Comparison of ENCODE assay signal across 8 cellular contexts in the genomic region with DNA sequence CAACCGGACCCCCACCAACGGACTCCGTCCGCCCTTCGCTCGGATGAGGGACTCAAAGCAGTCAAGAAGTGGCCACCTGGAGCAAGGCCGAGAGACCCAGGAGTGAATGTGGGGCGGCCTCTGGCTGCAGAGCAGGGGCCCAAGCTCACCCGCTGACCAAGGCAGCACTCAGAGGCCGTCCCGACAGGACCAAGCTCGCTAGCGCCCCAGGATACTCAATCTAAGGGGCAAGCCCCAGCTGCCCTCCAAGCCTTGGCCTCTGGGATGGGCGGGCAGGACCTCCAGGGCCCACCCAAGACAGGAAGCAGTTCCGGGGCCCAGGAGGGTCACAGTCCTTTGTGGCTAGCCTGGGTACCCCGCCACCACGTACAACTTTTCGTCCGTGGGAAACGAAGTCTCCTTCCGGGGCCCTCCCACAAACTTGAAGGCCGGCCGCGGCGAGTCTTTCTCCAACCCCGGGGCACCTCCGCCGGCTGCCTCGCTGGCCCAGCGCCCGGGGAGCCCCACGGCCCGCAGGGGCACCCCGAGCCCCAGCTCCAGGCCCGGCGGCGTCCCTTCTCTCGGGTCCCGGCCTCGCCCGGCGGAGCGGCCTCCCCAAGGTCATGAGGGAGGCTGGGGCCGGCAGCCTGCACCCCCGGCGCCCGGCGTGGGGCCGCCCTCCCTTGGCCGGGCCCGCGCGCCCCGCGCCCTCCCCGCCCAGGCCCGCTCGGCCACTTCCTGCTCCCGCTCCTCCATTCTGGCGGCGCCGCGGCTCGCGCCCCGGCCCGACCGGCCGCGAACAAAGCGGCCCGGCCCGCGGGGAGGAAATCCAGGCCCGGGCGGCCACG. TPM values are rescaled to one million over a fixed set of nuclear protein-coding genes. Genes with fewer than 3 reads are reported as not detected.
DNase-seq lines count a peak whose midpoint lies in the region; ATAC-seq and TF ChIP-seq lines count a peak whose summit lies in the region.

No MANE protein-coding gene starts in this region.

- H3K4me2 ChIP-seq in skeletal muscle satellite cell (ENCODE audit: low read length) = peak overlapping the region; percentile 86

- peak overlapping the region; percentile 93 for H3K4me3 Mint-ChIP-seq in activated naive CD8-positive, alpha-beta T cell treated with anti-CD3 and anti-CD28 coated beads, Interleukin-2, amount 10 ng/mL, durations not matched to agents 7 days and 5 days

- H3K27ac Mint-ChIP-seq in activated naive CD8-positive, alpha-beta T cell treated with anti-CD3 and anti-CD28 coated beads, Interleukin-2, amount 10 ng/mL, durations not matched to agents 7 days and 5 days = peak overlapping the region; percentile 77

- no peaks in the 10 kb centered on the region for H3K9me3 Mint-ChIP-seq in activated naive CD8-positive, alpha-beta T cell treated with anti-CD3 and anti-CD28 coated beads, Interleukin-2, amount 10 ng/mL, durations not matched to agents 7 days and 5 days

- H3K9ac ChIP-seq in HUES64 (ENCODE audit: low read depth, low read length) = peak overlapping the region; percentile 61
- H3K9ac ChIP-seq in iPS-15b (ENCODE audit: low read depth, low read length) = no peak overlapping the region
- H3K9ac ChIP-seq in skeletal muscle satellite cell (ENCODE audit: low read depth, low read length) = peak overlapping the region; percentile 93

- no peak overlapping the region for H3K27ac ChIP-seq in HUES64 (ENCODE audit: low read depth, low read length)

- POLR2A ChIA-PET in activated naive CD8-positive, alpha-beta T cell treated with anti-CD3 and anti-CD28 coated beads, Interleukin-2, amount 10 ng/mL, durations not matched to agents 7 days and 5 days (lab: Charles Lee) = interaction anchor here (0.7 to 1.8 kb wide), 7 partner anchors 9 to 42 kb away, joined by 3 to 9 read pairs (median 4); partner anchors contain the start of gene SIVA1

- peaks cover 7% of the 10 kb centered on the region for H3K36me3 Mint-ChIP-seq in activated naive CD8-positive, alpha-beta T cell treated with anti-CD3 and anti-CD28 coated beads, Interleukin-2, amount 10 ng/mL, durations not matched to agents 7 days and 5 days

- peak overlapping the region; percentile 75 for H3K4me3 ChIP-seq in HUES64 (ENCODE audit: low read length)
- peak overlapping the region; percentile 64 for H3K4me3 ChIP-seq in iPS-15b (ENCODE audit: low read depth, low read length)
- peak overlapping the region; percentile 84 for H3K4me3 ChIP-seq in skeletal muscle satellite cell (ENCODE audit: low read length)

- in situ Hi-C loops in ACHN (cut with HindIII; ENCODE audit: low pct_ligation_motif_present, low pct_unique_long_range_greater_than_20kb, low sequenced_read_pairs) = no loop called here

- peaks cover 23% of the 10 kb centered on the region for H3K4me1 Mint-ChIP-seq in activated naive CD8-positive, alpha-beta T cell treated with anti-CD3 and anti-CD28 coated beads, Interleukin-2, amount 10 ng/mL, durations not matched to agents 7 days and 5 days

- H3K4me1 ChIP-seq in HUES64 (ENCODE audit: insufficient read depth, low read length) (peaks cover 31% of the 10 kb centered on the region), iPS-15b (ENCODE audit: control insufficient read depth, insufficient read depth, low read length) (peaks cover 20% of the 10 kb centered on the region), skeletal muscle satellite cell (ENCODE audit: control insufficient read depth, insufficient read depth, low read length) (peaks cover 47% of the 10 kb centered on the region)

- H3K27me3 Mint-ChIP-seq in activated naive CD8-positive, alpha-beta T cell treated with anti-CD3 and anti-CD28 coated beads, Interleukin-2, amount 10 ng/mL, durations not matched to agents 7 days and 5 days = peaks cover 6% of the 10 kb centered on the region

- peak; percentile 35 for ATAC-seq in GM18505 (IDR thresholded peaks at IDR 0.05; ENCODE audit: unreplicated experiment)
- ATAC-seq in activated naive CD8-positive, alpha-beta T cell treated with anti-CD3 and anti-CD28 coated beads, Interleukin-2, amount 10 ng/mL, durations not matched to agents 7 days and 5 days (ENCODE audit: low read depth) = peak; percentile 46

- H3K27me3 ChIP-seq in HUES64 (ENCODE audit: insufficient read depth, low read length) = peaks cover 45% of the 10 kb centered on the region
- H3K27me3 ChIP-seq in iPS-15b (ENCODE audit: control insufficient read depth, insufficient read depth, low read length) = peaks cover 34% of the 10 kb centered on the region
- H3K27me3 ChIP-seq in skeletal muscle satellite cell (ENCODE audit: control insufficient read depth, insufficient read depth, low read length) = no peaks in the 10 kb centered on the region

- H3K36me3 ChIP-seq in HUES64 (ENCODE audit: insufficient read depth, low read length) (peaks cover 23% of the 10 kb centered on the region), iPS-15b (ENCODE audit: control insufficient read depth, insufficient read depth, low read length) (peaks cover 11% of the 10 kb centered on the region), skeletal muscle satellite cell (ENCODE audit: insufficient read depth, low read length) (peaks cover 22% of the 10 kb centered on the region)

- WGBS in HUES64 = 1% methylated on average over 77 of the region's 77 CpGs

- DNase-seq in ACHN (peak; percentile 36), NCI-H1105 treated with DMSO at 0.1 percent for 48 hours (lab: John Stamatoyannopoulos, UW) (no peak)
- DNase-seq in activated naive CD8-positive, alpha-beta T cell treated with anti-CD3 and anti-CD28 coated beads, Interleukin-2, amount 10 ng/mL, durations not matched to agents 7 days and 5 days = peak; percentile 73
- DNase-seq in stimulated activated CD4-positive, alpha-beta T cell treated with anti-CD3 and anti-CD28 coated beads, Interleukin-1b, Interleukin-23, amount 100 ng/mL, for 48 hours = no peak

- TF ChIP-seq POLR2A in GM18505 (IDR thresholded peaks at IDR 0.05; ENCODE audit: borderline replicate concordance, extremely low read depth, insufficient read depth, insufficient read length) = no peak

- H3K9me3 ChIP-seq in HUES64 (ENCODE audit: insufficient read depth, low read depth, low read length) (no peaks in the 10 kb centered on the region), iPS-15b (ENCODE audit: control insufficient read depth, insufficient read depth, low read length) (no peaks in the 10 kb centered on the region), skeletal muscle satellite cell (replicated peaks; ENCODE audit: low read length) (no peaks in the 10 kb centered on the region)

RNA-seq across cellular contexts. Expression of gene AKT1, which starts 0.7 kb away (rescaled TPM):
- polyA plus RNA-seq in HUES64 (2013, experiment 1 of 2) = 42.6 TPM
- polyA plus RNA-seq in HUES64 (2013, experiment 2 of 2) = 50.8 TPM
- total RNA-seq in activated naive CD8-positive, alpha-beta T cell treated with anti-CD3 and anti-CD28 coated beads, Interleukin-2, amount 10 ng/mL, durations not matched to agents 7 days and 5 days = 100 to 1,000 TPM; 178 to 181 TPM
- total RNA-seq in skeletal muscle satellite cell (2012; rRNA removed) = 180 and 188 TPM in 2 replicates

RNA-seq across cellular contexts. Expression of gene ZBTB42, which starts 6.0 kb away (rescaled TPM):
- polyA plus RNA-seq in HUES64 (2013, experiment 1 of 2) = 1.9 TPM
- polyA plus RNA-seq in HUES64 (2013, experiment 2 of 2) = 2.3 TPM
- total RNA-seq in activated naive CD8-positive, alpha-beta T cell treated with anti-CD3 and anti-CD28 coated beads, Interleukin-2, amount 10 ng/mL, durations not matched to agents 7 days and 5 days = 1 to 10 TPM; 6.7 to 6.9 TPM
- total RNA-seq in skeletal muscle satellite cell (2012; rRNA removed) = 3.8 and 3.9 TPM in 2 replicates

RNA-seq across cellular contexts. Expression of gene SIVA1, which starts 41.9 kb away (rescaled TPM):
- 136 TPM for polyA plus RNA-seq in HUES64 (2013, experiment 1 of 2)
- polyA plus RNA-seq in HUES64 (2013, experiment 2 of 2) = 121 TPM
- 100 to 1,000 TPM; 110 to 126 TPM for total RNA-seq in activated naive CD8-positive, alpha-beta T cell treated with anti-CD3 and anti-CD28 coated beads, Interleukin-2, amount 10 ng/mL, durations not matched to agents 7 days and 5 days
- 122 and 180 TPM in 2 replicates for total RNA-seq in skeletal muscle satellite cell (2012; rRNA removed)

Comparison
In these comparisons a context has a peak if more than half of its experiments do, and no peak if none do; other contexts are left out.
1. DNase-seq: peak in ACHN (single experiment) and activated naive CD8-positive, alpha-beta T cell treated with anti-CD3 and anti-CD28 coated beads, Interleukin-2, amount 10 ng/mL, durations not matched to agents 7 days and 5 days (single experiment); none in stimulated activated CD4-positive, alpha-beta T cell treated with anti-CD3 and anti-CD28 coated beads, Interleukin-1b, Interleukin-23, amount 100 ng/mL, for 48 hours (single experiment) and NCI-H1105 treated with DMSO at 0.1 percent for 48 hours (single experiment).
2. Peak in every context shown above with its lines, with median percentiles within 50 percentile points of each other: H3K4me3 ChIP-seq.